Comparison of ENCODE assay signal across 8 cellular contexts in genomic region chr7:131011437-131011752, GRCh38.
A peak's percentile ranks its signal among the peaks of the same experiment; 100 is the strongest.
DNase-seq lines count a peak whose midpoint lies in the region; ATAC-seq, FAIRE-seq and TF ChIP-seq lines count a peak whose summit lies in the region.

No MANE protein-coding gene starts in this region.

- ATAC-seq in activated T-cell treated with anti-CD3 and anti-CD28 coated beads, Interleukin-2, amount 50 U/mL, for 72 hours (replicated peaks in 1 of 2): peak; percentile 28 to 35
- ATAC-seq in upper lobe of left lung (ENCODE audit: low FRiP score in 2 of 2) (peak; percentile 59 to 92), esophagus mucosa (no peak)

- H3K27me3 ChIP-seq in upper lobe of left lung: no peaks in the 10 kb centered on the region

- peak overlapping the region; percentile 52 to 75 for H3K27ac ChIP-seq in kidney (ENCODE audit: low read depth in 2 of 2, low read length in 2 of 2)
- peak overlapping the region; percentile 63 to 80 (median 74) for H3K27ac ChIP-seq in upper lobe of left lung

- no peaks in the 10 kb centered on the region for H3K9me3 Mint-ChIP-seq in activated naive CD4-positive, alpha-beta T cell treated with anti-CD3 and anti-CD28 coated beads for 36 hours
- no peaks in the 10 kb centered on the region for H3K9me3 Mint-ChIP-seq in activated T-cell treated with anti-CD3 and anti-CD28 coated beads, Interleukin-2, amount 50 U/mL, for 72 hours

- TF ChIP-seq POLR2A in upper lobe of left lung (IDR thresholded peaks at IDR 0.05): no peak

- peak overlapping the region; percentile 91 for H3K27ac Mint-ChIP-seq in activated naive CD4-positive, alpha-beta T cell treated with anti-CD3 and anti-CD28 coated beads for 36 hours
- H3K27ac Mint-ChIP-seq in activated T-cell treated with anti-CD3 and anti-CD28 coated beads, Interleukin-2, amount 50 U/mL, for 72 hours: peak overlapping the region; percentile 97

- no peak overlapping the region for H3K4me3 ChIP-seq in kidney (ENCODE audit: low read length in 2 of 2)
- no peak overlapping the region for H3K4me3 ChIP-seq in upper lobe of left lung

- TF ChIP-seq CTCF in kidney (IDR thresholded peaks at IDR 0.05; ENCODE audit: borderline replicate concordance, extremely low read depth, insufficient read depth): no peak
- TF ChIP-seq CTCF in upper lobe of left lung (IDR thresholded peaks at IDR 0.05): no peak

- intact Hi-C loops in activated naive CD4-positive, alpha-beta T cell treated with anti-CD3 and anti-CD28 coated beads for 36 hours (cut with micrococcal nuclease): loop anchor here (1.0 to 10.0 kb wide), 4 partner anchors 177 to 1059 kb away; partner anchors contain the start of genes MKLN1 and UBE2H
- intact Hi-C loops in kidney (cut with DNase I): no loop called here

- peaks cover 0 to 2% of the 10 kb centered on the region in 2 donors for H3K36me3 ChIP-seq in kidney (ENCODE audit: control insufficient read depth in 1 of 2, insufficient read depth in 2 of 2, low read length in 2 of 2)
- peaks cover 0 to 4% (median 0%) of the 10 kb centered on the region in 4 donors for H3K36me3 ChIP-seq in upper lobe of left lung

- peak overlapping the region; percentile 58 for H3K4me3 Mint-ChIP-seq in activated naive CD4-positive, alpha-beta T cell treated with anti-CD3 and anti-CD28 coated beads for 36 hours
- H3K4me3 Mint-ChIP-seq in activated T-cell treated with anti-CD3 and anti-CD28 coated beads, Interleukin-2, amount 50 U/mL, for 72 hours: peak overlapping the region; percentile 78 to 95

- peaks cover 90% of the 10 kb centered on the region for H3K4me1 Mint-ChIP-seq in activated naive CD4-positive, alpha-beta T cell treated with anti-CD3 and anti-CD28 coated beads for 36 hours (ENCODE audit: low read depth)
- H3K4me1 Mint-ChIP-seq in activated T-cell treated with anti-CD3 and anti-CD28 coated beads, Interleukin-2, amount 50 U/mL, for 72 hours (ENCODE audit: low read depth): peaks cover 96% of the 10 kb centered on the region

- peaks cover 56 to 65% of the 10 kb centered on the region in 2 donors for H3K4me1 ChIP-seq in kidney (ENCODE audit: control insufficient read depth in 1 of 2, insufficient read depth in 1 of 2, low read depth in 1 of 2, low read length in 2 of 2)
- peaks cover 88 to 97% (median 91%) of the 10 kb centered on the region in 4 donors for H3K4me1 ChIP-seq in upper lobe of left lung

- peak; percentile 57 for DNase-seq in activated naive CD4-positive, alpha-beta T cell treated with anti-CD3 and anti-CD28 coated beads for 36 hours
- no peak for DNase-seq in activated naive CD4-positive, alpha-beta T cell treated with anti-CD3 and anti-CD28 coated beads, Interleukin-2, amount 50 U/mL, for 16 hours
- peak in 1 of 2 donors; percentile 34 for DNase-seq in activated T-cell treated with anti-CD3 and anti-CD28 coated beads, Interleukin-2, amount 50 U/mL, for 72 hours
- peak; percentile 77 for DNase-seq in kidney
- DNase-seq in upper lobe of left lung: peak; percentile 66 to 88
- no peak for DNase-seq in activated gamma-delta T cell (lab: John Stamatoyannopoulos, UW)
- DNase-seq in NCI-H345 treated with DMSO at 0.1 percent for 48 hours (lab: John Stamatoyannopoulos, UW; ENCODE audit: unreplicated experiment): no peak

- WGBS in upper lobe of left lung, 2 donors: 17 to 69% methylated on average over 3 of the region's 4 CpGs

- CTCF ChIA-PET in activated naive CD4-positive, alpha-beta T cell treated with anti-CD3 and anti-CD28 coated beads for 36 hours (lab: Charles Lee): interaction anchor here (1.6 to 2.1 kb wide), 2 partner anchors 17 to 41 kb away, joined by 5 read pairs; no protein-coding TSS in a partner anchor

- H3K9ac ChIP-seq in kidney (ENCODE audit: low read length in 2 of 2): no peak overlapping the region

- peaks cover 5% of the 10 kb centered on the region for H3K36me3 Mint-ChIP-seq in activated naive CD4-positive, alpha-beta T cell treated with anti-CD3 and anti-CD28 coated beads for 36 hours (ENCODE audit: low read depth)
- peaks cover 2 to 5% of the 10 kb centered on the region in 2 donors for H3K36me3 Mint-ChIP-seq in activated T-cell treated with anti-CD3 and anti-CD28 coated beads, Interleukin-2, amount 50 U/mL, for 72 hours (ENCODE audit: insufficient read depth in 2 of 2)

- H3K9me3 ChIP-seq in kidney (ENCODE audit: control insufficient read depth in 1 of 2, low read length in 2 of 2) (no peaks in the 10 kb centered on the region), upper lobe of left lung (no peaks in the 10 kb centered on the region)

- H3K27me3 Mint-ChIP-seq in activated naive CD4-positive, alpha-beta T cell treated with anti-CD3 and anti-CD28 coated beads for 36 hours (ENCODE audit: low read depth): no peaks in the 10 kb centered on the region
- no peaks in the 10 kb centered on the region for H3K27me3 Mint-ChIP-seq in activated T-cell treated with anti-CD3 and anti-CD28 coated beads, Interleukin-2, amount 50 U/mL, for 72 hours (ENCODE audit: low read depth)

- TF ChIP-seq EP300 in upper lobe of left lung (IDR thresholded peaks at IDR 0.05): peak in 2 of 4 donors; percentile 44 to 47

- no peak for FAIRE-seq in kidney (lab: Jason Lieb, UNC)

Comparison
In these comparisons a context has a peak if more than half of its experiments do, and no peak if none do; other contexts are left out.
1. DNase-seq: peak in activated naive CD4-positive, alpha-beta T cell treated with anti-CD3 and anti-CD28 coated beads for 36 hours (single experiment), kidney (single experiment) and upper lobe of left lung (2 of 2); none in activated naive CD4-positive, alpha-beta T cell treated with anti-CD3 and anti-CD28 coated beads, Interleukin-2, amount 50 U/mL, for 16 hours (single experiment), activated gamma-delta T cell (single experiment) and NCI-H345 treated with DMSO at 0.1 percent for 48 hours (single experiment).